ENCODE assay signal across 1 cellular context in the genomic region with DNA sequence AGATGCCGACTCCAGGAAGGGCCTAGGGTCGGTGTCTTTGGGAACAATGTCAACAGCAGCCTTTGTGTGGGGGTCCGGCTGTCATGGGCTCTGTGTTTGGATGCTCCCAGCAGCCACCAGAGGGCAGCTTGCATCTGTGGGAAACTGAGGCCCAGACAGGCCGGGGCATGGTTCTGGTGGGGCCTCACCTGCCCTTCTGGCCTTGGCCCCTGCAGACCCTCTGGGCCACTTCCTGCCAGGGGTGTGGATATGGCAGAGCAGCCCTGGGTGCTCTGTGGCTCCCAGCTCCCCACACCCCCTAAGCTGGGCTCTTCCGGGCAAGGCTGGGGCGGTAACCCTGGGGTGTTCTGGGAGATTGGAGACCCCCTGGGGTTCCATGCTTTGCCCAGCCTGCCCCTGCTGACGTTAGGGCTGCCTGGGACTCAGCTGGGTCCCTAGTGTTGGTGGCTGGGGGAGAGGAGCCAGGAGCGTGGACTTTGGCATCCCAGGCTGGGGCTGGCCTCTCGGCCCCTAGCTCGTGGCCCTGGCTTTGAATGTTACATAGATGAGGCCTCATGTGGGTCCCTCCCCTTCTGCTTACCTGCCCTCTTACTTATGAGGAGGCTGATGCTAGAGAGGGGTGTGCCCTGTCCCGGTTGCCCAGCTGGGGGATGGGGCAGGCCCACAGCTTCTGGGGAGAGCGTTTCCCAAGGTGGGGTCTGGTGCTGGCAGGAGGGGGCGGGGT.
TF ChIP-seq lines count a peak whose summit lies in the region.

No MANE protein-coding gene starts in this region.

TF ChIP-seq in HepG2, 621 proteins besides CTCF, POLR2A, EP300 and RAD21 (continued from another document and continues in another):
- no peak for TF ChIP-seq DNMT3B (CRISPR knock-in tag; conservative IDR thresholded peaks at IDR 0.05)
- TF ChIP-seq ZNF10 (CRISPR knock-in tag; IDR thresholded peaks at IDR 0.05; ENCODE audit: borderline replicate concordance, low read depth), result no peak
- TF ChIP-seq, protein P1, sequence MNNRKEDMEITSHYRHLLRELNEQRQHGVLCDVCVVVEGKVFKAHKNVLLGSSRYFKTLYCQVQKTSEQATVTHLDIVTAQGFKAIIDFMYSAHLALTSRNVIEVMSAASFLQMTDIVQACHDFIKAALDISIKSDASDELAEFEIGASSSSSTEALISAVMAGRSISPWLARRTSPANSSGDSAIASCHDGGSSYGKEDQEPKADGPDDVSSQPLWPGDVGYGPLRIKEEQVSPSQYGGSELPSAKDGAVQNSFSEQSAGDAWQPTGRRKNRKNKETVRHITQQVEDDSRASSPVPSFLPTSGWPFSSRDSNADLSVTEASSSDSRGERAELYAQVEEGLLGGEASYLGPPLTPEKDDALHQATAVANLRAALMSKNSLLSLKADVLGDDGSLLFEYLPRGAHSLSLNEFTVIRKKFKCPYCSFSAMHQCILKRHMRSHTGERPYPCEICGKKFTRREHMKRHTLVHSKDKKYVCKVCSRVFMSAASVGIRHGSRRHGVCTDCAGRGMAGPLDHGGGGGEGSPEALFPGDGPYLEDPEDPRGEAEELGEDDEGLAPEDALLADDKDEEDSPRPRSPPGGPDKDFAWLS (CRISPR knock-in tag; IDR thresholded peaks at IDR 0.05; ENCODE audit: borderline replicate concordance), result no peak
- no peak for TF ChIP-seq CEBPB (IDR thresholded peaks at IDR 0.05; ENCODE audit: borderline replicate concordance, low read depth, low read length)
- no peak for TF ChIP-seq ZNF878 (CRISPR knock-in tag; IDR thresholded peaks at IDR 0.05)
- TF ChIP-seq SETDB1 (CRISPR knock-in tag; IDR thresholded peaks at IDR 0.05; ENCODE audit: borderline replicate concordance), result no peak
- peak; percentile 58; the same call in 1 of the 2 replicates for TF ChIP-seq ELF1 (CRISPR knock-in tag; IDR thresholded peaks at IDR 0.05)
- no peak for TF ChIP-seq E2F2 (CRISPR knock-in tag; IDR thresholded peaks at IDR 0.05; ENCODE audit: borderline replicate concordance)
- no peak for TF ChIP-seq PBX3 (CRISPR knock-in tag; IDR thresholded peaks at IDR 0.05; ENCODE audit: borderline replicate concordance)
- TF ChIP-seq ZNF333 (CRISPR knock-in tag; IDR thresholded peaks at IDR 0.05; ENCODE audit: borderline replicate concordance), result no peak
- peak; percentile 64; the same call in 1 of the 2 replicates for TF ChIP-seq ZNF230 (CRISPR knock-in tag; IDR thresholded peaks at IDR 0.05)
- no peak for TF ChIP-seq GRHL1 (CRISPR knock-in tag; conservative IDR thresholded peaks at IDR 0.05)
- TF ChIP-seq GFI1 (CRISPR knock-in tag; IDR thresholded peaks at IDR 0.05; ENCODE audit: borderline replicate concordance), result peak; percentile 24; the same call in 1 of the 2 replicates
- TF ChIP-seq FOXP1 (IDR thresholded peaks at IDR 0.05), result no peak
- TF ChIP-seq FOXP1 (CRISPR knock-in tag; IDR thresholded peaks at IDR 0.05), result no peak
- no peak for TF ChIP-seq ZNF75D (CRISPR knock-in tag; IDR thresholded peaks at IDR 0.05; ENCODE audit: borderline replicate concordance)
- no peak for TF ChIP-seq ZBED4 (CRISPR knock-in tag; IDR thresholded peaks at IDR 0.05; ENCODE audit: borderline replicate concordance)
- TF ChIP-seq, protein P2, sequence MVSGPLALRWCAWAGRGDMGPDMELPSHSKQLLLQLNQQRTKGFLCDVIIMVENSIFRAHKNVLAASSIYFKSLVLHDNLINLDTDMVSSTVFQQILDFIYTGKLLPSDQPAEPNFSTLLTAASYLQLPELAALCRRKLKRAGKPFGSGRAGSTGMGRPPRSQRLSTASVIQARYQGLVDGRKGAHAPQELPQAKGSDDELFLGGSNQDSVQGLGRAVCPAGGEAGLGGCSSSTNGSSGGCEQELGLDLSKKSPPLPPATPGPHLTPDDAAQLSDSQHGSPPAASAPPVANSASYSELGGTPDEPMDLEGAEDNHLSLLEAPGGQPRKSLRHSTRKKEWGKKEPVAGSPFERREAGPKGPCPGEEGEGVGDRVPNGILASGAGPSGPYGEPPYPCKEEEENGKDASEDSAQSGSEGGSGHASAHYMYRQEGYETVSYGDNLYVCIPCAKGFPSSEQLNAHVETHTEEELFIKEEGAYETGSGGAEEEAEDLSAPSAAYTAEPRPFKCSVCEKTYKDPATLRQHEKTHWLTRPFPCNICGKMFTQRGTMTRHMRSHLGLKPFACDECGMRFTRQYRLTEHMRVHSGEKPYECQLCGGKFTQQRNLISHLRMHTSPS (CRISPR knock-in tag; IDR thresholded peaks at IDR 0.05; ENCODE audit: low read depth), result no peak; the same call in 1 of the 2 replicates
- TF ChIP-seq DPF2 (CRISPR knock-in tag; IDR thresholded peaks at IDR 0.05; ENCODE audit: borderline replicate concordance, low read depth), result peak; percentile 55; the same call in 1 of the 2 replicates
- TF ChIP-seq ZMYM2 (CRISPR knock-in tag; IDR thresholded peaks at IDR 0.05), result no peak
- TF ChIP-seq NRL (CRISPR knock-in tag; IDR thresholded peaks at IDR 0.05; ENCODE audit: borderline replicate concordance), result peak; percentile 44; the same call in 1 of the 2 replicates
- no peak for TF ChIP-seq KDM1A (CRISPR knock-in tag; IDR thresholded peaks at IDR 0.05)
- TF ChIP-seq ZFX (CRISPR knock-in tag; IDR thresholded peaks at IDR 0.05; ENCODE audit: low read depth), result peak; percentile 77
- TF ChIP-seq HMGA1 (CRISPR knock-in tag; conservative IDR thresholded peaks at IDR 0.05), result no peak
- no peak for TF ChIP-seq POLR2AphosphoS2 (IDR thresholded peaks at IDR 0.05; ENCODE audit: low read depth, low read length)
- TF ChIP-seq, protein P3, sequence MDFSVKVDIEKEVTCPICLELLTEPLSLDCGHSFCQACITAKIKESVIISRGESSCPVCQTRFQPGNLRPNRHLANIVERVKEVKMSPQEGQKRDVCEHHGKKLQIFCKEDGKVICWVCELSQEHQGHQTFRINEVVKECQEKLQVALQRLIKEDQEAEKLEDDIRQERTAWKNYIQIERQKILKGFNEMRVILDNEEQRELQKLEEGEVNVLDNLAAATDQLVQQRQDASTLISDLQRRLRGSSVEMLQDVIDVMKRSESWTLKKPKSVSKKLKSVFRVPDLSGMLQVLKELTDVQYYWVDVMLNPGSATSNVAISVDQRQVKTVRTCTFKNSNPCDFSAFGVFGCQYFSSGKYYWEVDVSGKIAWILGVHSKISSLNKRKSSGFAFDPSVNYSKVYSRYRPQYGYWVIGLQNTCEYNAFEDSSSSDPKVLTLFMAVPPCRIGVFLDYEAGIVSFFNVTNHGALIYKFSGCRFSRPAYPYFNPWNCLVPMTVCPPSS (IDR thresholded peaks at IDR 0.05), result no peak
- TF ChIP-seq XRCC5 (optimal IDR thresholded peaks at IDR 0.05; ENCODE audit: low read length), result peak; percentile 32
- TF ChIP-seq KIAA2018 (CRISPR knock-in tag; IDR thresholded peaks at IDR 0.05; ENCODE audit: borderline replicate concordance), result no peak
- TF ChIP-seq ZNF720 (CRISPR knock-in tag; IDR thresholded peaks at IDR 0.05), result no peak
- no peak for TF ChIP-seq ZMYM3 (CRISPR knock-in tag; IDR thresholded peaks at IDR 0.05)
- TF ChIP-seq CBX2 (IDR thresholded peaks at IDR 0.05; ENCODE audit: low read depth, low read length), result no peak
- no peak for TF ChIP-seq CBX2 (CRISPR knock-in tag; IDR thresholded peaks at IDR 0.05; ENCODE audit: low read depth)
- no peak for TF ChIP-seq ZNF432 (CRISPR knock-in tag; IDR thresholded peaks at IDR 0.05; ENCODE audit: borderline replicate concordance)
